26 cellular contexts compared by ENCODE assay signal in the genomic region with DNA sequence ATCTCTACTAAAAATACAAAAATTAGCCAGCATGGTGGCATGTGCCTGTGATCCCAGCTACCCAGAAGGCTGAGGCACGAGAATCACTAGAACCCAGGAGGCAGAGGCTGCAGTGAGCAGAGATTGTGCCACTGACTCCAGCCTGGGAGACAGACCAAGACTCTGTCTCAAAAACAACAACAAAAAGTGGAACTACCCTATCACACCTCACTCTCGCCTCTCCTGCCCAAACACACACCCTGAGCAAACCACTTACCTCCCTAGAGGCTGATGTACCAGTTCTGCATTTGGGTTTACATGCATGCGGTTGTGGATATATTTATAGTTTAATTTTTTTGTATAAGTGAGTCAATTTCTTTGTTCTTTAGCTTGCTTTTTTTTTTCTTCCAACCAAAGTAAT. TPM values are rescaled to one million over a fixed set of nuclear protein-coding genes. Genes with fewer than 3 reads are reported as not detected.
DNase-seq lines count a peak whose midpoint lies in the region; ATAC-seq and TF ChIP-seq lines count a peak whose summit lies in the region.
"Had no signal": no experiment of that assay in that cellular context is flagged by ENCODE, and none has a peak within 500 bp of the region (broad histone marks: within the 10 kb centered on the region; RNA-seq: fewer than 3 reads in every experiment).

No MANE protein-coding gene starts in this region.

- peaks cover 12% of the 10 kb centered on the region for H3K36me3 Mint-ChIP-seq in IgD-negative memory B cell
- peaks cover 10% of the 10 kb centered on the region for H3K36me3 Mint-ChIP-seq in activated CD4-positive, alpha-beta memory T cell treated with anti-CD3 and anti-CD28 coated beads for 36 hours

- H3K27ac ChIP-seq in DOHH2 (ENCODE audit: low read depth, low read length) (peak overlapping the region; percentile 70), OCI-LY1 (ENCODE audit: low read depth, low read length, poor library complexity, severe bottlenecking) (peak overlapping the region; percentile 88), psoas muscle (peak overlapping the region; percentile 72)
- H3K27ac ChIP-seq: A549, gastroesophageal sphincter, prostate gland, vagina, WERI-Rb-1 had no signal

- H3K27me3 ChIP-seq in DOHH2 (ENCODE audit: control insufficient read depth, low read length) (no peaks in the 10 kb centered on the region), OCI-LY1 (ENCODE audit: insufficient read depth, low read length) (no peaks in the 10 kb centered on the region), psoas muscle (ENCODE audit: insufficient read depth in 3 of 3, low read length in 2 of 3) (no peaks in the 10 kb centered on the region)
- H3K27me3 ChIP-seq: gastroesophageal sphincter, vagina had no signal

- no peak overlapping the region for H3K9ac ChIP-seq in OCI-LY1 (ENCODE audit: low read length)

- no peaks in the 10 kb centered on the region; the same call in 1 of the 2 replicates for H3K79me2 ChIP-seq in DOHH2 (ENCODE audit: control insufficient read depth, low read length)
- no peaks in the 10 kb centered on the region for H3K79me2 ChIP-seq in OCI-LY1 (ENCODE audit: insufficient read depth, low read length)

- no peaks in the 10 kb centered on the region for H3K9me2 ChIP-seq in DOHH2 (replicated peaks; ENCODE audit: control insufficient read depth, low read length)
- no peaks in the 10 kb centered on the region for H3K9me2 ChIP-seq in OCI-LY1 (ENCODE audit: low read depth, low read length)

- POLR2A ChIA-PET in activated CD4-positive, alpha-beta memory T cell treated with anti-CD3 and anti-CD28 coated beads for 36 hours (lab: Charles Lee): no interaction called here

- no peak for TF ChIP-seq POLR2A in GM18505 (IDR thresholded peaks at IDR 0.05; ENCODE audit: borderline replicate concordance, extremely low read depth, insufficient read depth, insufficient read length)

- peak overlapping the region; percentile 20 to 93 (median 84) for H3K4me3 Mint-ChIP-seq in IgD-negative memory B cell
- no peak overlapping the region for H3K4me3 Mint-ChIP-seq in activated CD4-positive, alpha-beta memory T cell treated with anti-CD3 and anti-CD28 coated beads for 36 hours
- H3K4me3 Mint-ChIP-seq: activated CD4-positive, alpha-beta T cell treated with anti-CD3 and anti-CD28 coated beads, Interleukin-2, amount 10 ng/mL, durations not matched to agents 7 days and 5 days; activated naive CD8-positive, alpha-beta T cell treated with anti-CD3 and anti-CD28 coated beads, Interleukin-2, amount 50 U/mL, for 24 hours; activated T-cell treated with anti-CD3 and anti-CD28 coated beads, Interleukin-2, amount 50 U/mL, for 4 hours; central memory CD8-positive, alpha-beta T cell; naive thymus-derived CD4-positive, alpha-beta T cell had no signal

- H3K36me3 ChIP-seq in DOHH2 (ENCODE audit: control insufficient read depth, low read length) (peaks cover 29% of the 10 kb centered on the region), OCI-LY1 (ENCODE audit: insufficient read depth, low read length) (peaks cover 35% of the 10 kb centered on the region), psoas muscle (ENCODE audit: insufficient read depth in 1 of 2, low read depth in 1 of 2) (peaks cover 0 to 19% of the 10 kb centered on the region in 2 donors)
- H3K36me3 ChIP-seq: prostate gland had no signal

- H3K4me1 ChIP-seq in DOHH2 (ENCODE audit: control insufficient read depth, low read length) (peaks cover 44% of the 10 kb centered on the region), OCI-LY1 (ENCODE audit: insufficient read depth, low read length, severe bottlenecking) (peaks cover 36% of the 10 kb centered on the region), psoas muscle (peaks cover 32% of the 10 kb centered on the region)
- H3K4me1 ChIP-seq: A549, gastroesophageal sphincter, prostate gland, vagina had no signal

- no peaks in the 10 kb centered on the region for H3K27me3 Mint-ChIP-seq in IgD-negative memory B cell
- no peaks in the 10 kb centered on the region for H3K27me3 Mint-ChIP-seq in activated CD4-positive, alpha-beta memory T cell treated with anti-CD3 and anti-CD28 coated beads for 36 hours
- H3K27me3 Mint-ChIP-seq: activated naive CD8-positive, alpha-beta T cell treated with anti-CD3 and anti-CD28 coated beads, Interleukin-2, amount 50 U/mL, for 24 hours; central memory CD8-positive, alpha-beta T cell had no signal

- H3K9me3 ChIP-seq in DOHH2 (ENCODE audit: control insufficient read depth, insufficient read depth, low read length) (no peaks in the 10 kb centered on the region), OCI-LY1 (ENCODE audit: low read length) (no peaks in the 10 kb centered on the region), psoas muscle (no peaks in the 10 kb centered on the region)
- H3K9me3 ChIP-seq: A549, gastroesophageal sphincter, prostate gland, vagina had no signal

- WGBS in psoas muscle, 3 donors: 44 to 74% (median 46%) methylated on average over 3 of the region's 3 CpGs

- CTCF ChIA-PET in activated CD4-positive, alpha-beta memory T cell treated with anti-CD3 and anti-CD28 coated beads for 36 hours (lab: Charles Lee): no interaction called here

- peak overlapping the region; percentile 59 to 94 (median 93) for H3K27ac Mint-ChIP-seq in IgD-negative memory B cell
- H3K27ac Mint-ChIP-seq in activated CD4-positive, alpha-beta memory T cell treated with anti-CD3 and anti-CD28 coated beads for 36 hours: no peak overlapping the region
- H3K27ac Mint-ChIP-seq: activated naive CD8-positive, alpha-beta T cell treated with anti-CD3 and anti-CD28 coated beads, Interleukin-2, amount 50 U/mL, for 24 hours; naive thymus-derived CD4-positive, alpha-beta T cell had no signal

- H3K9me3 Mint-ChIP-seq in IgD-negative memory B cell: no peaks in the 10 kb centered on the region
- H3K9me3 Mint-ChIP-seq in activated CD4-positive, alpha-beta memory T cell treated with anti-CD3 and anti-CD28 coated beads for 36 hours: no peaks in the 10 kb centered on the region
- H3K9me3 Mint-ChIP-seq: activated naive CD8-positive, alpha-beta T cell treated with anti-CD3 and anti-CD28 coated beads, Interleukin-2, amount 50 U/mL, for 24 hours; activated T-cell treated with anti-CD3 and anti-CD28 coated beads, Interleukin-2, amount 50 U/mL, for 4 hours; central memory CD8-positive, alpha-beta T cell had no signal

- TF ChIP-seq CTCF in DOHH2 (IDR thresholded peaks at IDR 0.05; ENCODE audit: low read depth, low read length, poor library complexity, severe bottlenecking) (no peak), OCI-LY1 (IDR thresholded peaks at IDR 0.05; ENCODE audit: low read length) (no peak), psoas muscle (IDR thresholded peaks at IDR 0.05) (no peak)

- peaks cover 19 to 27% (median 22%) of the 10 kb centered on the region in 3 donors for H3K4me1 Mint-ChIP-seq in IgD-negative memory B cell
- peaks cover 7% of the 10 kb centered on the region for H3K4me1 Mint-ChIP-seq in activated CD4-positive, alpha-beta memory T cell treated with anti-CD3 and anti-CD28 coated beads for 36 hours (ENCODE audit: low read depth)

- H3F3A ChIP-seq in DOHH2 (ENCODE audit: control insufficient read depth, insufficient read depth): peaks cover 32% of the 10 kb centered on the region
- H3F3A ChIP-seq in OCI-LY1 (ENCODE audit: insufficient read depth, low read length): peaks cover 3% of the 10 kb centered on the region; the same call in 1 of the 2 replicates

- H3K4me3 ChIP-seq in DOHH2 (ENCODE audit: low read length) (peak overlapping the region; percentile 23), OCI-LY1 (ENCODE audit: low read depth, low read length, poor library complexity, severe bottlenecking) (no peak overlapping the region), psoas muscle (no peak overlapping the region)
- H3K4me3 ChIP-seq: A549, gastroesophageal sphincter, prostate gland, vagina had no signal

- H4K20me1 ChIP-seq in DOHH2 (ENCODE audit: control insufficient read depth, insufficient read depth, low read depth, low read length) (no peaks in the 10 kb centered on the region), OCI-LY1 (ENCODE audit: insufficient read depth, low read length) (no peaks in the 10 kb centered on the region)

- intact Hi-C loops in psoas muscle (cut with DNase I): no loop called here
- intact Hi-C loops in activated CD4-positive, alpha-beta memory T cell treated with anti-CD3 and anti-CD28 coated beads for 36 hours (cut with micrococcal nuclease): no loop called here

- no peak for DNase-seq in psoas muscle
- DNase-seq in activated CD4-positive, alpha-beta memory T cell treated with anti-CD3 and anti-CD28 coated beads for 36 hours: no peak
- no peak for DNase-seq in NCI-H146 (lab: John Stamatoyannopoulos, UW)
- DNase-seq: activated CD4-positive, alpha-beta T cell treated with anti-CD3 and anti-CD28 coated beads, Interleukin-2, amount 10 ng/mL, durations not matched to agents 7 days and 5 days; activated gamma-delta T cell treated with Interleukin-2 at 50 U/mL for 16 hours; activated naive CD8-positive, alpha-beta T cell treated with anti-CD3 and anti-CD28 coated beads, Interleukin-2, amount 50 U/mL, for 24 hours; activated T-cell treated with anti-CD3 and anti-CD28 coated beads, Interleukin-2, amount 50 U/mL, for 4 hours; AML-193; H7; hippocampal formation; naive thymus-derived CD4-positive, alpha-beta T cell; NCI-H446 treated with DMSO at 0.1 percent for 48 hours; SHP77 treated with DMSO at 0.1 percent for 48 hours; stimulated activated naive CD8-positive, alpha-beta T cell treated with anti-CD3 and anti-CD28 coated beads, Interleukin-15, Interleukin-2, amounts not matched to agents 100 U/mL and 50 U/mL, for 24 hours; T-helper 9 cell; WERI-Rb-1 had no signal

- H3K4me2 ChIP-seq in DOHH2 (ENCODE audit: low read length) (peak overlapping the region; percentile 49), OCI-LY1 (ENCODE audit: low read length) (peak overlapping the region; percentile 31; the same call in 1 of the 2 replicates)
- H3K4me2 ChIP-seq: A549 had no signal

- peak in 2 of 4 donors; percentile 3 to 10 for ATAC-seq in psoas muscle
- no peak for ATAC-seq in GM18505 (IDR thresholded peaks at IDR 0.05; ENCODE audit: unreplicated experiment)
- ATAC-seq in HG02759 (IDR thresholded peaks at IDR 0.05; ENCODE audit: unreplicated experiment): no peak
- ATAC-seq: A549; activated naive CD8-positive, alpha-beta T cell treated with anti-CD3 and anti-CD28 coated beads, Interleukin-2, amount 50 U/mL, for 24 hours; activated T-cell treated with anti-CD3 and anti-CD28 coated beads, Interleukin-2, amount 50 U/mL, for 4 hours; gastroesophageal sphincter; naive thymus-derived CD4-positive, alpha-beta T cell; stimulated activated naive CD8-positive, alpha-beta T cell treated with anti-CD3 and anti-CD28 coated beads, Interleukin-15, Interleukin-2, amounts not matched to agents 100 U/mL and 50 U/mL, for 24 hours had no signal

- H2AFZ ChIP-seq in OCI-LY1 (ENCODE audit: low read length): no peak overlapping the region

RNA-seq across cellular contexts. Expression of a gene that starts 7.7 kb away (rescaled TPM):
- polyA plus RNA-seq in IgD-negative memory B cell: 45.0 TPM
- total RNA-seq in psoas muscle: 100 to 1,000 TPM in 3 of 4 donors, 10 to 100 TPM in 1; 93.2 to 189 (median 151) TPM
- polyA plus RNA-seq in psoas muscle: 100 to 1,000 TPM in 2 of 3 donors, 10 to 100 TPM in 1; 72.1 to 122 (median 106) TPM
- total RNA-seq in activated CD4-positive, alpha-beta memory T cell treated with anti-CD3 and anti-CD28 coated beads for 36 hours: 100 to 1,000 TPM; 105 to 108 TPM

RNA-seq across cellular contexts. Expression of a gene that starts 24.1 kb away (rescaled TPM):
- polyA plus RNA-seq in IgD-negative memory B cell (56.3 TPM), psoas muscle (10 to 100 TPM; 16.7 to 31.9 (median 18.2) TPM)
- 10 to 100 TPM; 20.6 to 28.2 (median 23.9) TPM for total RNA-seq in psoas muscle
- 10 to 100 TPM; 88.7 to 98.6 TPM for total RNA-seq in activated CD4-positive, alpha-beta memory T cell treated with anti-CD3 and anti-CD28 coated beads for 36 hours

RNA-seq across cellular contexts. Expression of a gene that starts 25.2 kb away (rescaled TPM):
- polyA plus RNA-seq in IgD-negative memory B cell: 54.7 TPM
- 10 to 100 TPM; 43.0 to 97.8 (median 69.7) TPM for total RNA-seq in psoas muscle
- polyA plus RNA-seq in psoas muscle: 100 to 1,000 TPM in 1 of 3 donors, 10 to 100 TPM in 2; 24.5 to 125 (median 92.5) TPM
- total RNA-seq in activated CD4-positive, alpha-beta memory T cell treated with anti-CD3 and anti-CD28 coated beads for 36 hours: 10 to 100 TPM; 45.6 to 50.2 TPM

RNA-seq across cellular contexts. Expression of a gene that starts 30.2 kb away (rescaled TPM):
- polyA plus RNA-seq in IgD-negative memory B cell (6.6 TPM), psoas muscle (10 to 100 TPM; 15.9 to 38.8 (median 28.6) TPM)
- total RNA-seq in psoas muscle: 10 to 100 TPM; 20.9 to 33.7 (median 25.2) TPM
- 10 to 100 TPM; 15.2 to 16.2 TPM for total RNA-seq in activated CD4-positive, alpha-beta memory T cell treated with anti-CD3 and anti-CD28 coated beads for 36 hours

RNA-seq across cellular contexts. Expression of a gene that starts 33.9 kb away (rescaled TPM):
- polyA plus RNA-seq in IgD-negative memory B cell (5.0 TPM), psoas muscle (100 to 1,000 TPM in 1 of 3 donors, 10 to 100 TPM in 2; 48.0 to 103 (median 76.0) TPM)
- total RNA-seq in psoas muscle: 10 to 100 TPM; 56.0 to 82.8 (median 57.2) TPM
- total RNA-seq in activated CD4-positive, alpha-beta memory T cell treated with anti-CD3 and anti-CD28 coated beads for 36 hours: 10 to 100 TPM; 19.6 TPM
